Comparison of ENCODE assay signal across 1 cellular context in the genomic region with DNA sequence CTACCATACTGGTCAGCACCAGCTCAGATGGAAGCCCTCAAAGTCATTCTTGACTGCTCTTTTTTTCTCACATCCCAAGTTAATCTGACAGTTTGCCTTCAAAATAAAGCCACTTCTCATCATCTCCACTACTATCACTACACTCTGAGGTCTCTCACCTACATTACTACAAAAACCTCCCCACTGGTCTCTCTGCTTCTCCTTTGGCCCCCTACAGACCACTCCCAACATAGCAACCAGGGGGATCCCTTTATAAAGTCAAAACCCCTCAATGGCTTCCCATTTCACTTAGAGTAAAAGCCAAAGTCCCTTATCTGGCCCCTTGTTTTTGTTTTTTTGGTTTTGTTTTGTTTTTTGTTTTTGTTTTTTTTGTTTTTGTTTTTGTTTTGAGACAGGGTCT.
TF ChIP-seq lines count a peak whose summit lies in the region.

No MANE protein-coding gene starts in this region.

TF ChIP-seq in K562, 482 proteins besides CTCF, POLR2A, EP300 and RAD21:
- no peak for TF ChIP-seq ZNF644 (tag; IDR thresholded peaks at IDR 0.05; ENCODE audit: low read depth)
- TF ChIP-seq ZFP30 (CRISPR knock-in tag; IDR thresholded peaks at IDR 0.05; ENCODE audit: borderline replicate concordance), result no peak
- no peak for TF ChIP-seq RFX7 (CRISPR knock-in tag; IDR thresholded peaks at IDR 0.05)
- TF ChIP-seq, protein P1, sequence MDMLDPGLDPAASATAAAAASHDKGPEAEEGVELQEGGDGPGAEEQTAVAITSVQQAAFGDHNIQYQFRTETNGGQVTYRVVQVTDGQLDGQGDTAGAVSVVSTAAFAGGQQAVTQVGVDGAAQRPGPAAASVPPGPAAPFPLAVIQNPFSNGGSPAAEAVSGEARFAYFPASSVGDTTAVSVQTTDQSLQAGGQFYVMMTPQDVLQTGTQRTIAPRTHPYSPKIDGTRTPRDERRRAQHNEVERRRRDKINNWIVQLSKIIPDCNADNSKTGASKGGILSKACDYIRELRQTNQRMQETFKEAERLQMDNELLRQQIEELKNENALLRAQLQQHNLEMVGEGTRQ (CRISPR knock-in tag; IDR thresholded peaks at IDR 0.05), result no peak
- TF ChIP-seq TRIM24 (IDR thresholded peaks at IDR 0.05), result no peak
- no peak for TF ChIP-seq ZNF551 (CRISPR knock-in tag; IDR thresholded peaks at IDR 0.05)
- no peak for TF ChIP-seq NR2C1 (IDR thresholded peaks at IDR 0.05)
- no peak for TF ChIP-seq NR2C1 (tag; IDR thresholded peaks at IDR 0.05)
- TF ChIP-seq HCFC1 (IDR thresholded peaks at IDR 0.05; ENCODE audit: low read depth, low read length), result no peak
- TF ChIP-seq, protein P2, sequence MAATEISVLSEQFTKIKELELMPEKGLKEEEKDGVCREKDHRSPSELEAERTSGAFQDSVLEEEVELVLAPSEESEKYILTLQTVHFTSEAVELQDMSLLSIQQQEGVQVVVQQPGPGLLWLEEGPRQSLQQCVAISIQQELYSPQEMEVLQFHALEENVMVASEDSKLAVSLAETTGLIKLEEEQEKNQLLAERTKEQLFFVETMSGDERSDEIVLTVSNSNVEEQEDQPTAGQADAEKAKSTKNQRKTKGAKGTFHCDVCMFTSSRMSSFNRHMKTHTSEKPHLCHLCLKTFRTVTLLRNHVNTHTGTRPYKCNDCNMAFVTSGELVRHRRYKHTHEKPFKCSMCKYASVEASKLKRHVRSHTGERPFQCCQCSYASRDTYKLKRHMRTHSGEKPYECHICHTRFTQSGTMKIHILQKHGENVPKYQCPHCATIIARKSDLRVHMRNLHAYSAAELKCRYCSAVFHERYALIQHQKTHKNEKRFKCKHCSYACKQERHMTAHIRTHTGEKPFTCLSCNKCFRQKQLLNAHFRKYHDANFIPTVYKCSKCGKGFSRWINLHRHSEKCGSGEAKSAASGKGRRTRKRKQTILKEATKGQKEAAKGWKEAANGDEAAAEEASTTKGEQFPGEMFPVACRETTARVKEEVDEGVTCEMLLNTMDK (IDR thresholded peaks at IDR 0.05; ENCODE audit: borderline replicate concordance, insufficient read depth, low read depth, low read length, poor library complexity, severe bottlenecking), result no peak
- no peak for TF ChIP-seq CBX5 (IDR thresholded peaks at IDR 0.05; ENCODE audit: borderline replicate concordance, low read depth)
- TF ChIP-seq, protein P3, sequence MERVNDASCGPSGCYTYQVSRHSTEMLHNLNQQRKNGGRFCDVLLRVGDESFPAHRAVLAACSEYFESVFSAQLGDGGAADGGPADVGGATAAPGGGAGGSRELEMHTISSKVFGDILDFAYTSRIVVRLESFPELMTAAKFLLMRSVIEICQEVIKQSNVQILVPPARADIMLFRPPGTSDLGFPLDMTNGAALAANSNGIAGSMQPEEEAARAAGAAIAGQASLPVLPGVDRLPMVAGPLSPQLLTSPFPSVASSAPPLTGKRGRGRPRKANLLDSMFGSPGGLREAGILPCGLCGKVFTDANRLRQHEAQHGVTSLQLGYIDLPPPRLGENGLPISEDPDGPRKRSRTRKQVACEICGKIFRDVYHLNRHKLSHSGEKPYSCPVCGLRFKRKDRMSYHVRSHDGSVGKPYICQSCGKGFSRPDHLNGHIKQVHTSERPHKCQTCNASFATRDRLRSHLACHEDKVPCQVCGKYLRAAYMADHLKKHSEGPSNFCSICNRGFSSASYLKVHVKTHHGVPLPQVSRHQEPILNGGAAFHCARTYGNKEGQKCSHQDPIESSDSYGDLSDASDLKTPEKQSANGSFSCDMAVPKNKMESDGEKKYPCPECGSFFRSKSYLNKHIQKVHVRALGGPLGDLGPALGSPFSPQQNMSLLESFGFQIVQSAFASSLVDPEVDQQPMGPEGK (CRISPR knock-in tag; IDR thresholded peaks at IDR 0.05; ENCODE audit: borderline replicate concordance), result no peak
- no peak for TF ChIP-seq SOX6 (IDR thresholded peaks at IDR 0.05)
- no peak for TF ChIP-seq MYC (IDR thresholded peaks at IDR 0.05; ENCODE audit: low read depth, low read length)
- no peak for TF ChIP-seq MYC (CRISPR knock-in tag; IDR thresholded peaks at IDR 0.05; ENCODE audit: borderline replicate concordance, low read depth)
- TF ChIP-seq POLR2B (IDR thresholded peaks at IDR 0.05; ENCODE audit: low read depth, partially characterized antibody), result no peak
- no peak for TF ChIP-seq SMARCA4 (IDR thresholded peaks at IDR 0.05)
- TF ChIP-seq, protein P4, sequence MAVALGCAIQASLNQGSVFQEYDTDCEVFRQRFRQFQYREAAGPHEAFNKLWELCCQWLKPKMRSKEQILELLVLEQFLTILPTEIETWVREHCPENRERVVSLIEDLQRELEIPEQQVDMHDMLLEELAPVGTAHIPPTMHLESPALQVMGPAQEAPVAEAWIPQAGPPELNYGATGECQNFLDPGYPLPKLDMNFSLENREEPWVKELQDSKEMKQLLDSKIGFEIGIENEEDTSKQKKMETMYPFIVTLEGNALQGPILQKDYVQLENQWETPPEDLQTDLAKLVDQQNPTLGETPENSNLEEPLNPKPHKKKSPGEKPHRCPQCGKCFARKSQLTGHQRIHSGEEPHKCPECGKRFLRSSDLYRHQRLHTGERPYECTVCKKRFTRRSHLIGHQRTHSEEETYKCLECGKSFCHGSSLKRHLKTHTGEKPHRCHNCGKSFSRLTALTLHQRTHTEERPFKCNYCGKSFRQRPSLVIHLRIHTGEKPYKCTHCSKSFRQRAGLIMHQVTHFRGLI (CRISPR knock-in tag; IDR thresholded peaks at IDR 0.05), result no peak
- no peak for TF ChIP-seq SMC3 (conservative IDR thresholded peaks at IDR 0.05; ENCODE audit: insufficient read depth, low read depth, low read length)
- TF ChIP-seq ELF2 (CRISPR knock-in tag; IDR thresholded peaks at IDR 0.05), result no peak
